Comparison of ENCODE assay signal across 19 cellular contexts in genomic region chr1:88768816-88769215, GRCh38.
A peak's percentile ranks its signal among the peaks of the same experiment; 100 is the strongest.
DNase-seq lines count a peak whose midpoint lies in the region; ATAC-seq and TF ChIP-seq lines count a peak whose summit lies in the region.
"Had no signal": no experiment of that assay in that cellular context is flagged by ENCODE, and none has a peak within 500 bp of the region (broad histone marks: within the 10 kb centered on the region; RNA-seq: fewer than 3 reads in every experiment).

No MANE protein-coding gene starts in this region.

- no peaks in the 10 kb centered on the region for H3K27me3 ChIP-seq in left lung
- H3K27me3 ChIP-seq: pancreas, tibial nerve had no signal

- no peak overlapping the region for H3K4me3 ChIP-seq in left lung
- H3K4me3 ChIP-seq: A549, pancreas, tibial nerve had no signal

- no peaks in the 10 kb centered on the region for H3K9me3 ChIP-seq in left lung
- H3K9me3 ChIP-seq: A549, pancreas, tibial nerve had no signal

- CTCF ChIA-PET in activated naive CD4-positive, alpha-beta T cell treated with anti-CD3 and anti-CD28 coated beads for 36 hours (lab: Charles Lee), result interaction anchor here (0.7 to 1.2 kb wide), 2 partner anchors 33 to 108 kb away, joined by 3 to 5 read pairs; no protein-coding TSS in a partner anchor

- intact Hi-C loops in activated naive CD4-positive, alpha-beta T cell treated with anti-CD3 and anti-CD28 coated beads for 36 hours (cut with micrococcal nuclease), result no loop called here
- intact Hi-C loops in left lung (cut with DNase I), result no loop called here

- H3K4me3 Mint-ChIP-seq in activated naive CD4-positive, alpha-beta T cell treated with anti-CD3 and anti-CD28 coated beads for 36 hours, result no peak overlapping the region
- no peak overlapping the region for H3K4me3 Mint-ChIP-seq in type B pancreatic cell
- H3K4me3 Mint-ChIP-seq: activated CD8-positive, alpha-beta T cell treated with anti-CD3 and anti-CD28 coated beads for 36 hours; activated T-helper 1 cell treated with anti-CD3 and anti-CD28 coated beads, Interleukin-12 subunit alpha, Interleukin-12 subunit beta, Interleukin-2, Interleukin-4 antibody, amounts not matched to agents 30 ng/mL and 10 ng/mL and 1 ng/mL, durations not matched to agents 14 hours and 24 hours and 36 hours had no signal

- no peaks in the 10 kb centered on the region for H3K4me1 ChIP-seq in left lung
- H3K4me1 ChIP-seq: pancreas, tibial nerve had no signal

- H3K36me3 Mint-ChIP-seq in activated naive CD4-positive, alpha-beta T cell treated with anti-CD3 and anti-CD28 coated beads for 36 hours (ENCODE audit: low read depth), result peaks cover 16% of the 10 kb centered on the region
- peaks cover 28% of the 10 kb centered on the region for H3K36me3 Mint-ChIP-seq in type B pancreatic cell

- H3K27ac ChIP-seq in left lung, result no peak overlapping the region
- H3K27ac ChIP-seq: A549, pancreas, tibial nerve had no signal

- H3K36me3 ChIP-seq in left lung, result peaks cover 0 to 34% of the 10 kb centered on the region in 2 donors
- H3K36me3 ChIP-seq: pancreas had no signal

- H3K27me3 Mint-ChIP-seq in activated naive CD4-positive, alpha-beta T cell treated with anti-CD3 and anti-CD28 coated beads for 36 hours (ENCODE audit: low read depth), result no peaks in the 10 kb centered on the region
- no peaks in the 10 kb centered on the region for H3K27me3 Mint-ChIP-seq in type B pancreatic cell
- H3K27me3 Mint-ChIP-seq: activated CD8-positive, alpha-beta T cell treated with anti-CD3 and anti-CD28 coated beads for 36 hours had no signal

- DNase-seq in activated naive CD4-positive, alpha-beta T cell treated with anti-CD3 and anti-CD28 coated beads for 36 hours, result peak; percentile 6
- DNase-seq in activated naive CD4-positive, alpha-beta T cell treated with Interleukin-2 at 50 U/mL for 16 hours, result no peak
- DNase-seq in amniotic epithelial cell (ENCODE audit: low read depth) (peak; percentile 7), left lung (no peak), type B pancreatic cell (ENCODE audit: extremely low spot score, unreplicated experiment) (no peak), NCI-H146 treated with DMSO at 0.1 percent for 48 hours (lab: John Stamatoyannopoulos, UW; ENCODE audit: unreplicated experiment) (no peak), NCI-H2227 treated with DMSO at 0.1 percent for 48 hours (lab: John Stamatoyannopoulos, UW) (no peak), T-helper 1 cell (no peak)
- DNase-seq: activated CD8-positive, alpha-beta T cell treated with anti-CD3 and anti-CD28 coated beads for 36 hours; aorta; C1 segment of cervical spinal cord; DMS79; NCI-H1436; pancreas; small intestine had no signal

- peak; percentile 34 for ATAC-seq in left lung
- ATAC-seq: A549; activated CD8-positive, alpha-beta T cell treated with anti-CD3 and anti-CD28 coated beads for 36 hours; HCT116 had no signal

- H3K27ac Mint-ChIP-seq in activated naive CD4-positive, alpha-beta T cell treated with anti-CD3 and anti-CD28 coated beads for 36 hours, result no peak overlapping the region
- peak overlapping the region; percentile 24 for H3K27ac Mint-ChIP-seq in type B pancreatic cell
- H3K27ac Mint-ChIP-seq: activated CD8-positive, alpha-beta T cell treated with anti-CD3 and anti-CD28 coated beads for 36 hours; activated T-helper 1 cell treated with anti-CD3 and anti-CD28 coated beads, Interleukin-12 subunit alpha, Interleukin-12 subunit beta, Interleukin-2, Interleukin-4 antibody, amounts not matched to agents 30 ng/mL and 10 ng/mL and 1 ng/mL, durations not matched to agents 14 hours and 24 hours and 36 hours had no signal

- peaks cover 12% of the 10 kb centered on the region for H3K4me1 Mint-ChIP-seq in activated naive CD4-positive, alpha-beta T cell treated with anti-CD3 and anti-CD28 coated beads for 36 hours (ENCODE audit: low read depth)
- peaks cover 5% of the 10 kb centered on the region for H3K4me1 Mint-ChIP-seq in type B pancreatic cell (ENCODE audit: unreplicated experiment)

- no peaks in the 10 kb centered on the region for H3K9me3 Mint-ChIP-seq in activated naive CD4-positive, alpha-beta T cell treated with anti-CD3 and anti-CD28 coated beads for 36 hours
- peaks cover 3% of the 10 kb centered on the region for H3K9me3 Mint-ChIP-seq in type B pancreatic cell
- H3K9me3 Mint-ChIP-seq: activated CD8-positive, alpha-beta T cell treated with anti-CD3 and anti-CD28 coated beads for 36 hours; activated T-helper 1 cell treated with anti-CD3 and anti-CD28 coated beads, Interleukin-12 subunit alpha, Interleukin-12 subunit beta, Interleukin-2, Interleukin-4 antibody, amounts not matched to agents 30 ng/mL and 10 ng/mL and 1 ng/mL, durations not matched to agents 14 hours and 24 hours and 36 hours had no signal

- TF ChIP-seq CTCF in left lung (IDR thresholded peaks at IDR 0.05) (no peak), type B pancreatic cell (conservative IDR thresholded peaks at IDR 0.05) (no peak)

Comparison
In these comparisons a context has a peak if more than half of its experiments do, and no peak if none do; other contexts are left out.
1. DNase-seq: peak in activated naive CD4-positive, alpha-beta T cell treated with anti-CD3 and anti-CD28 coated beads for 36 hours (single experiment) and amniotic epithelial cell (single experiment); none in activated naive CD4-positive, alpha-beta T cell treated with Interleukin-2 at 50 U/mL for 16 hours (single experiment), left lung (0 of 2), type B pancreatic cell (single experiment), NCI-H146 treated with DMSO at 0.1 percent for 48 hours (single experiment), NCI-H2227 treated with DMSO at 0.1 percent for 48 hours (single experiment) and T-helper 1 cell (0 of 5).